In the genomic region with DNA sequence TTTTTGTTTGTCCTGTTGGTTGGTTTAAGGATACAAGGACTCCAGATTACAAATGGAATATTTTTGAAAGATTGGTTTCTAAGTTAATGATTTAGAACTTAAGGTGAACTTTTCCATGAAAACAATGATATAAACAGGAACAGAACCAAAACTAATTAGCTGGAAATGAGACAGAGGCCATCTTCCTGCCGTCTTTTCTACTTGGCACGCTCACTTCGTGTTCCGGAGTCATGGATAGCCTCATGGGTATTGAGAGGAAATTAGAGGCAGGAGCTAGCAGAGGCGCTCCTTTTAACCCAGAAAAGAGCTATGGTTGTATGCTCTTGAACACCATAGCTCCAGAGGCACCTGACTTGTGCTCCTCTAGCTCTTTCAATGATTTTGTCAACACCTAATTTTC, we compare ENCODE assay signal across 16 cellular contexts. TPM values are rescaled to one million over a fixed set of nuclear protein-coding genes. Genes with fewer than 3 reads are reported as not detected.
DNase-seq lines count a peak whose midpoint lies in the region; ATAC-seq and TF ChIP-seq lines count a peak whose summit lies in the region.
"Had no signal": no experiment of that assay in that cellular context is flagged by ENCODE, and none has a peak within 500 bp of the region (broad histone marks: within the 10 kb centered on the region; RNA-seq: fewer than 3 reads in every experiment).

No MANE protein-coding gene starts in this region.

- peak overlapping the region in 1 of 2 donors; percentile 89 for H3K27ac Mint-ChIP-seq in natural killer cell treated with Interleukin-12 subunit alpha and Interleukin-12 subunit beta and Interleukin-15 and Interleukin-18, amount 100 ng/mL, for 72 hours
- H3K27ac Mint-ChIP-seq in natural killer cell (no peak overlapping the region), glutamatergic neuron (ENCODE audit: unreplicated experiment) (no peak overlapping the region)
- peak overlapping the region; percentile 91 for H3K27ac Mint-ChIP-seq in activated naive CD8-positive, alpha-beta T cell treated with anti-CD3 and anti-CD28 coated beads for 36 hours
- H3K27ac Mint-ChIP-seq: H9; T-helper 2 cell treated with Interferon-gamma antibody and Interleukin-4, amounts not matched to agents 5 μg/mL and 100 μg/mL, for 36 hours had no signal

- TF ChIP-seq CTCF in natural killer cell (IDR thresholded peaks at IDR 0.05), result no peak
- TF ChIP-seq CTCF in glutamatergic neuron (IDR thresholded peaks at IDR 0.05; ENCODE audit: partially characterized antibody, unreplicated experiment), result no peak

- no peaks in the 10 kb centered on the region for H3K9me3 Mint-ChIP-seq in natural killer cell treated with Interleukin-12 subunit alpha and Interleukin-12 subunit beta and Interleukin-15 and Interleukin-18, amount 100 ng/mL, for 72 hours
- no peaks in the 10 kb centered on the region for H3K9me3 Mint-ChIP-seq in natural killer cell
- H3K9me3 Mint-ChIP-seq in activated naive CD8-positive, alpha-beta T cell treated with anti-CD3 and anti-CD28 coated beads for 36 hours, result no peaks in the 10 kb centered on the region
- peaks cover 2% of the 10 kb centered on the region for H3K9me3 Mint-ChIP-seq in glutamatergic neuron (ENCODE audit: unreplicated experiment)
- H3K9me3 Mint-ChIP-seq: H9; T-helper 2 cell treated with Interferon-gamma antibody and Interleukin-4, amounts not matched to agents 5 μg/mL and 100 μg/mL, for 36 hours had no signal

- intact Hi-C loops in natural killer cell (cut with micrococcal nuclease), result no loop called here

- H3K4me3 Mint-ChIP-seq in natural killer cell treated with Interleukin-12 subunit alpha and Interleukin-12 subunit beta and Interleukin-15 and Interleukin-18, amount 100 ng/mL, for 72 hours, result peak overlapping the region; percentile 91
- H3K4me3 Mint-ChIP-seq in natural killer cell, result no peak overlapping the region
- peak overlapping the region; percentile 93 for H3K4me3 Mint-ChIP-seq in activated naive CD8-positive, alpha-beta T cell treated with anti-CD3 and anti-CD28 coated beads for 36 hours
- H3K4me3 Mint-ChIP-seq in glutamatergic neuron (ENCODE audit: unreplicated experiment), result no peak overlapping the region
- H3K4me3 Mint-ChIP-seq: H9 had no signal

- H3K36me3 Mint-ChIP-seq in natural killer cell treated with Interleukin-12 subunit alpha and Interleukin-12 subunit beta and Interleukin-15 and Interleukin-18, amount 100 ng/mL, for 72 hours, result no peaks in the 10 kb centered on the region
- H3K36me3 Mint-ChIP-seq in natural killer cell (no peaks in the 10 kb centered on the region), glutamatergic neuron (ENCODE audit: unreplicated experiment) (no peaks in the 10 kb centered on the region)
- H3K36me3 Mint-ChIP-seq in activated naive CD8-positive, alpha-beta T cell treated with anti-CD3 and anti-CD28 coated beads for 36 hours, result peaks cover 36% of the 10 kb centered on the region

- H3K27me3 Mint-ChIP-seq in natural killer cell treated with Interleukin-12 subunit alpha and Interleukin-12 subunit beta and Interleukin-15 and Interleukin-18, amount 100 ng/mL, for 72 hours, result no peaks in the 10 kb centered on the region
- H3K27me3 Mint-ChIP-seq in natural killer cell (ENCODE audit: low read depth in 2 of 2) (peaks cover 6 to 11% of the 10 kb centered on the region in 2 donors), glutamatergic neuron (ENCODE audit: unreplicated experiment) (peaks cover 2% of the 10 kb centered on the region)
- no peaks in the 10 kb centered on the region for H3K27me3 Mint-ChIP-seq in activated naive CD8-positive, alpha-beta T cell treated with anti-CD3 and anti-CD28 coated beads for 36 hours

- H3K4me1 Mint-ChIP-seq in natural killer cell treated with Interleukin-12 subunit alpha and Interleukin-12 subunit beta and Interleukin-15 and Interleukin-18, amount 100 ng/mL, for 72 hours (ENCODE audit: low read depth in 2 of 2), result peaks cover 39 to 41% of the 10 kb centered on the region in 2 donors
- H3K4me1 Mint-ChIP-seq in natural killer cell (peaks cover 6 to 10% of the 10 kb centered on the region in 2 donors), glutamatergic neuron (ENCODE audit: low read depth, unreplicated experiment) (peaks cover 10% of the 10 kb centered on the region)
- peaks cover 47% of the 10 kb centered on the region for H3K4me1 Mint-ChIP-seq in activated naive CD8-positive, alpha-beta T cell treated with anti-CD3 and anti-CD28 coated beads for 36 hours

- no peak for ATAC-seq in natural killer cell treated with Interleukin-12 subunit alpha and Interleukin-12 subunit beta and Interleukin-15 and Interleukin-18, amount 100 ng/mL, for 72 hours
- no peak for ATAC-seq in natural killer cell
- ATAC-seq in HG02642 (IDR thresholded peaks at IDR 0.05; ENCODE audit: poor library complexity, unreplicated experiment), result no peak
- ATAC-seq in HG03442 (IDR thresholded peaks at IDR 0.05; ENCODE audit: unreplicated experiment), result no peak
- ATAC-seq: foreskin keratinocyte, pancreas had no signal

- no peak for DNase-seq in natural killer cell treated with Interleukin-12 subunit alpha and Interleukin-12 subunit beta and Interleukin-15 and Interleukin-18, amount 100 ng/mL, for 72 hours (ENCODE audit: low spot score)
- DNase-seq in natural killer cell (no peak), hepatic stellate cell (ENCODE audit: low spot score) (peak; percentile 24), NCI-H1092 (lab: John Stamatoyannopoulos, UW) (no peak), glutamatergic neuron (no peak)
- no peak for DNase-seq in activated naive CD8-positive, alpha-beta T cell treated with anti-CD3 and anti-CD28 coated beads for 36 hours
- DNase-seq: activated CD8-positive, alpha-beta memory T cell treated with anti-CD3 and anti-CD28 coated beads, Interleukin-2, amount 50 U/mL, for 48 hours; BE2C; foreskin keratinocyte; H9; IMR-90; pancreas; tibial artery had no signal

RNA-seq across cellular contexts. Expression of a gene that starts 2.4 kb away (rescaled TPM):
- total RNA-seq in natural killer cell treated with Interleukin-12 subunit alpha and Interleukin-12 subunit beta and Interleukin-15 and Interleukin-18, amount 100 ng/mL, for 72 hours, result 10 to 100 TPM in 1 of 2 donors, 1 to 10 TPM in 1; 4.3 to 16.0 TPM
- total RNA-seq in natural killer cell (under 1 TPM; 0.36 to 0.75 (median 0.40) TPM), glutamatergic neuron (ENCODE audit: unreplicated experiment) (1.2 TPM)
- total RNA-seq in activated naive CD8-positive, alpha-beta T cell treated with anti-CD3 and anti-CD28 coated beads for 36 hours, result 1 to 10 TPM; 7.4 to 7.5 TPM

Comparison
In these comparisons a context has a peak if more than half of its experiments do, and no peak if none do; other contexts are left out.
1. H3K4me3 Mint-ChIP-seq: peak in natural killer cell treated with Interleukin-12 subunit alpha and Interleukin-12 subunit beta and Interleukin-15 and Interleukin-18, amount 100 ng/mL, for 72 hours (single experiment) and activated naive CD8-positive, alpha-beta T cell treated with anti-CD3 and anti-CD28 coated beads for 36 hours (single experiment); none in natural killer cell (single experiment) and glutamatergic neuron (single experiment).